In the genomic region with DNA sequence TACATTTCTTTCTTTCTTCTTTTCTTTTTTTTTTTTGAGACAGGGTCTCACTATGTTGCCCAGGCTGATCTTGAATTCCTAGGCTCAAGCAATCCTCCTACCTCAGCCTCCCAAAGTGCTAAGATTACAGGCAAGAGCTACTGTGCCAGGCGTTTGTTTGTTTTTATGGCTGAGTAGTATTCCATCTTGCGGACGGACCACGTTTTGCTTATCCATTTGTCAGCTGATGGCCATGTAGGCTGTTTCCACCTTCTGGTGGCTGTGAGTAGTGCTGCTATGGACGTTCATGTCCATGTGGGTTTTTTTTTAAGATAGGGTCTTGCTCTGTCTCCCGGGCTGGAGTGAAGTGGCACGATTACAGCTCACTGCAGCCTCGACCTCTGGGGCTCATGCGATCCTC, we compare ENCODE assay signal across 11 cellular contexts. TPM values are rescaled to one million over a fixed set of nuclear protein-coding genes. Genes with fewer than 3 reads are reported as not detected.
DNase-seq lines count a peak whose midpoint lies in the region; ATAC-seq and TF ChIP-seq lines count a peak whose summit lies in the region.
"Had no signal": no experiment of that assay in that cellular context is flagged by ENCODE, and none has a peak within 500 bp of the region (broad histone marks: within the 10 kb centered on the region; RNA-seq: fewer than 3 reads in every experiment).

No MANE protein-coding gene starts in this region.

- POLR2A ChIA-PET in AG04449 (lab: Yijun Ruan, JAX): interaction anchor here (0.8 to 2.0 kb wide), 4 partner anchors 10 to 14 kb away, joined by 3 to 7 read pairs (median 4); a partner anchor contains a TSS

- intact Hi-C loops in tibial artery (cut with DNase I; ENCODE audit: low total_unique reads): no loop called here

- H3K27me3 ChIP-seq in tibial artery: no peaks in the 10 kb centered on the region

- H3K4me3 ChIP-seq in AG04449 (ENCODE audit: low read depth, low read length) (no peak overlapping the region), fibroblast of the aortic adventitia (ENCODE audit: low read depth, low read length) (no peak overlapping the region), tibial artery (no peak overlapping the region)
- H3K4me3 ChIP-seq: HAP-1 had no signal

- H3K36me3 ChIP-seq in tibial artery: peaks cover 16 to 32% (median 20%) of the 10 kb centered on the region in 3 donors

- DNase-seq in AG04449 (ENCODE audit: low read depth, low spot score) (no peak), fibroblast of the aortic adventitia (ENCODE audit: low read depth) (no peak), NCI-H146 treated with DMSO at 0.1 percent for 48 hours (lab: John Stamatoyannopoulos, UW; ENCODE audit: unreplicated experiment) (no peak), tibial artery (no peak), AG08395 (ENCODE audit: low spot score) (no peak)
- DNase-seq in stimulated activated CD4-positive, alpha-beta T cell treated with anti-CD3 and anti-CD28 coated beads, Interleukin-4, amount 100 ng/mL, for 24 hours: no peak
- DNase-seq: effector CD4-positive, alpha-beta T cell; left ventricle myocardium inferior had no signal

- CTCF ChIA-PET in AG04449 (lab: Yijun Ruan, JAX): interaction anchor here (0.7 to 1.2 kb wide), 3 partner anchors 18 to 197 kb away, joined by 3 read pairs; no protein-coding TSS in a partner anchor

- TF ChIP-seq CTCF in AG04449 (IDR thresholded peaks at IDR 0.05; ENCODE audit: insufficient read depth, low read length, missing control alignments): peak; percentile 18
- peak; percentile 49; the same call in 2 of the 3 replicates for TF ChIP-seq CTCF in GM12872 (IDR thresholded peaks at IDR 0.05; ENCODE audit: insufficient read depth, low read depth, low read length)
- TF ChIP-seq CTCF in fibroblast of the aortic adventitia (IDR thresholded peaks at IDR 0.05; ENCODE audit: insufficient read depth, low read length): peak; percentile 34
- TF ChIP-seq CTCF in tibial artery (IDR thresholded peaks at IDR 0.05): no peak

- peak; percentile 42; the same call in 2 of the 3 replicates for ATAC-seq in SK-N-SH treated with all-trans-retinoic acid at 6 μM for 48 hours

- no peak overlapping the region for H3K27ac ChIP-seq in tibial artery
- H3K27ac ChIP-seq: left ventricle myocardium inferior had no signal

- H3K9me3 ChIP-seq in tibial artery: no peaks in the 10 kb centered on the region
- H3K9me3 ChIP-seq: HAP-1, left ventricle myocardium inferior had no signal

- H3K4me1 ChIP-seq in tibial artery: no peaks in the 10 kb centered on the region
- H3K4me1 ChIP-seq: HAP-1 had no signal

TF ChIP-seq in SK-N-SH treated with all-trans-retinoic acid at 6 μM for 48 hours, 23 proteins besides CTCF, POLR2A, EP300 and RAD21:
- TF ChIP-seq, protein P1, sequence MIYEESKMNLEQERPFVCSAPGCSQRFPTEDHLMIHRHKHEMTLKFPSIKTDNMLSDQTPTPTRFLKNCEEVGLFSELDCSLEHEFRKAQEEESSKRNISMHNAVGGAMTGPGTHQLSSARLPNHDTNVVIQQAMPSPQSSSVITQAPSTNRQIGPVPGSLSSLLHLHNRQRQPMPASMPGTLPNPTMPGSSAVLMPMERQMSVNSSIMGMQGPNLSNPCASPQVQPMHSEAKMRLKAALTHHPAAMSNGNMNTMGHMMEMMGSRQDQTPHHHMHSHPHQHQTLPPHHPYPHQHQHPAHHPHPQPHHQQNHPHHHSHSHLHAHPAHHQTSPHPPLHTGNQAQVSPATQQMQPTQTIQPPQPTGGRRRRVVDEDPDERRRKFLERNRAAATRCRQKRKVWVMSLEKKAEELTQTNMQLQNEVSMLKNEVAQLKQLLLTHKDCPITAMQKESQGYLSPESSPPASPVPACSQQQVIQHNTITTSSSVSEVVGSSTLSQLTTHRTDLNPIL (CRISPR knock-in tag; IDR thresholded peaks at IDR 0.05; ENCODE audit: low read depth): no peak
- TF ChIP-seq ARNTL (CRISPR knock-in tag; IDR thresholded peaks at IDR 0.05; ENCODE audit: borderline replicate concordance, low read depth): no peak
- TF ChIP-seq ISL1 (CRISPR knock-in tag; IDR thresholded peaks at IDR 0.05): no peak
- TF ChIP-seq ZFP30 (CRISPR knock-in tag; IDR thresholded peaks at IDR 0.05): no peak
- TF ChIP-seq TCF4 (CRISPR knock-in tag; IDR thresholded peaks at IDR 0.05; ENCODE audit: borderline replicate concordance): no peak
- TF ChIP-seq ZNF70 (CRISPR knock-in tag; IDR thresholded peaks at IDR 0.05): no peak
- TF ChIP-seq, protein P2, sequence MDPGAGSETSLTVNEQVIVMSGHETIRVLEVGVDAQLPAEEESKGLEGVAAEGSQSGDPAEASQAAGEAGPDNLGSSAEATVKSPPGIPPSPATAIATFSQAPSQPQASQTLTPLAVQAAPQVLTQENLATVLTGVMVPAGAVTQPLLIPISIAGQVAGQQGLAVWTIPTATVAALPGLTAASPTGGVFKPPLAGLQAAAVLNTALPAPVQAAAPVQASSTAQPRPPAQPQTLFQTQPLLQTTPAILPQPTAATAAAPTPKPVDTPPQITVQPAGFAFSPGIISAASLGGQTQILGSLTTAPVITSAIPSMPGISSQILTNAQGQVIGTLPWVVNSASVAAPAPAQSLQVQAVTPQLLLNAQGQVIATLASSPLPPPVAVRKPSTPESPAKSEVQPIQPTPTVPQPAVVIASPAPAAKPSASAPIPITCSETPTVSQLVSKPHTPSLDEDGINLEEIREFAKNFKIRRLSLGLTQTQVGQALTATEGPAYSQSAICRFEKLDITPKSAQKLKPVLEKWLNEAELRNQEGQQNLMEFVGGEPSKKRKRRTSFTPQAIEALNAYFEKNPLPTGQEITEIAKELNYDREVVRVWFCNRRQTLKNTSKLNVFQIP (CRISPR knock-in tag; IDR thresholded peaks at IDR 0.05; ENCODE audit: borderline replicate concordance, low read depth): no peak
- TF ChIP-seq RARB (CRISPR knock-in tag; IDR thresholded peaks at IDR 0.05): no peak
- no peak for TF ChIP-seq SNAI2 (CRISPR knock-in tag; IDR thresholded peaks at IDR 0.05)
- no peak for TF ChIP-seq ZC3H10 (CRISPR knock-in tag; IDR thresholded peaks at IDR 0.05)
- TF ChIP-seq, protein P3, sequence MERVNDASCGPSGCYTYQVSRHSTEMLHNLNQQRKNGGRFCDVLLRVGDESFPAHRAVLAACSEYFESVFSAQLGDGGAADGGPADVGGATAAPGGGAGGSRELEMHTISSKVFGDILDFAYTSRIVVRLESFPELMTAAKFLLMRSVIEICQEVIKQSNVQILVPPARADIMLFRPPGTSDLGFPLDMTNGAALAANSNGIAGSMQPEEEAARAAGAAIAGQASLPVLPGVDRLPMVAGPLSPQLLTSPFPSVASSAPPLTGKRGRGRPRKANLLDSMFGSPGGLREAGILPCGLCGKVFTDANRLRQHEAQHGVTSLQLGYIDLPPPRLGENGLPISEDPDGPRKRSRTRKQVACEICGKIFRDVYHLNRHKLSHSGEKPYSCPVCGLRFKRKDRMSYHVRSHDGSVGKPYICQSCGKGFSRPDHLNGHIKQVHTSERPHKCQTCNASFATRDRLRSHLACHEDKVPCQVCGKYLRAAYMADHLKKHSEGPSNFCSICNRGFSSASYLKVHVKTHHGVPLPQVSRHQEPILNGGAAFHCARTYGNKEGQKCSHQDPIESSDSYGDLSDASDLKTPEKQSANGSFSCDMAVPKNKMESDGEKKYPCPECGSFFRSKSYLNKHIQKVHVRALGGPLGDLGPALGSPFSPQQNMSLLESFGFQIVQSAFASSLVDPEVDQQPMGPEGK (CRISPR knock-in tag; IDR thresholded peaks at IDR 0.05; ENCODE audit: borderline replicate concordance): no peak
- TF ChIP-seq, protein P4, sequence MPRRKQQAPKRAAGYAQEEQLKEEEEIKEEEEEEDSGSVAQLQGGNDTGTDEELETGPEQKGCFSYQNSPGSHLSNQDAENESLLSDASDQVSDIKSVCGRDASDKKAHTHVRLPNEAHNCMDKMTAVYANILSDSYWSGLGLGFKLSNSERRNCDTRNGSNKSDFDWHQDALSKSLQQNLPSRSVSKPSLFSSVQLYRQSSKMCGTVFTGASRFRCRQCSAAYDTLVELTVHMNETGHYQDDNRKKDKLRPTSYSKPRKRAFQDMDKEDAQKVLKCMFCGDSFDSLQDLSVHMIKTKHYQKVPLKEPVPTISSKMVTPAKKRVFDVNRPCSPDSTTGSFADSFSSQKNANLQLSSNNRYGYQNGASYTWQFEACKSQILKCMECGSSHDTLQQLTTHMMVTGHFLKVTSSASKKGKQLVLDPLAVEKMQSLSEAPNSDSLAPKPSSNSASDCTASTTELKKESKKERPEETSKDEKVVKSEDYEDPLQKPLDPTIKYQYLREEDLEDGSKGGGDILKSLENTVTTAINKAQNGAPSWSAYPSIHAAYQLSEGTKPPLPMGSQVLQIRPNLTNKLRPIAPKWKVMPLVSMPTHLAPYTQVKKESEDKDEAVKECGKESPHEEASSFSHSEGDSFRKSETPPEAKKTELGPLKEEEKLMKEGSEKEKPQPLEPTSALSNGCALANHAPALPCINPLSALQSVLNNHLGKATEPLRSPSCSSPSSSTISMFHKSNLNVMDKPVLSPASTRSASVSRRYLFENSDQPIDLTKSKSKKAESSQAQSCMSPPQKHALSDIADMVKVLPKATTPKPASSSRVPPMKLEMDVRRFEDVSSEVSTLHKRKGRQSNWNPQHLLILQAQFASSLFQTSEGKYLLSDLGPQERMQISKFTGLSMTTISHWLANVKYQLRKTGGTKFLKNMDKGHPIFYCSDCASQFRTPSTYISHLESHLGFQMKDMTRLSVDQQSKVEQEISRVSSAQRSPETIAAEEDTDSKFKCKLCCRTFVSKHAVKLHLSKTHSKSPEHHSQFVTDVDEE (CRISPR knock-in tag; IDR thresholded peaks at IDR 0.05): no peak
- no peak for TF ChIP-seq OSR1 (CRISPR knock-in tag; IDR thresholded peaks at IDR 0.05)
- TF ChIP-seq CSDC2 (CRISPR knock-in tag; IDR thresholded peaks at IDR 0.05): no peak
- no peak for TF ChIP-seq ZNF8 (CRISPR knock-in tag; IDR thresholded peaks at IDR 0.05)
- no peak for TF ChIP-seq ZNF565 (CRISPR knock-in tag; conservative IDR thresholded peaks at IDR 0.05; ENCODE audit: low read depth)
- no peak for TF ChIP-seq ESRRG (CRISPR knock-in tag; IDR thresholded peaks at IDR 0.05)
- no peak for TF ChIP-seq TOX (CRISPR knock-in tag; IDR thresholded peaks at IDR 0.05; ENCODE audit: borderline replicate concordance)

RNA-seq across cellular contexts. Expression of a gene that starts 2.5 kb away (rescaled TPM):
- 0.99 and 1.3 TPM in 2 replicates for total RNA-seq in fibroblast of the aortic adventitia (ENCODE audit: low replicate concordance)

RNA-seq across cellular contexts. Expression of a gene that starts 9.6 kb away (rescaled TPM):
- total RNA-seq in fibroblast of the aortic adventitia (ENCODE audit: low replicate concordance): 58.5 and 138 TPM in 2 replicates

RNA-seq across cellular contexts. Expression of a gene that starts 9.8 kb away (rescaled TPM):
- 13.7 and 91.4 TPM in 2 replicates for total RNA-seq in fibroblast of the aortic adventitia (ENCODE audit: low replicate concordance)

RNA-seq across cellular contexts. Expression of a gene that starts 33.7 kb away (rescaled TPM):
- 151 and 188 TPM in 2 replicates for total RNA-seq in fibroblast of the aortic adventitia (ENCODE audit: low replicate concordance)

RNA-seq across cellular contexts. Expression of a gene that starts 47.2 kb away (rescaled TPM):
- 13.7 and 20.2 TPM in 2 replicates for total RNA-seq in fibroblast of the aortic adventitia (ENCODE audit: low replicate concordance)

Comparison
In these comparisons a context has a peak if more than half of its experiments do, and no peak if none do; other contexts are left out.
1. CTCF ChIP-seq: peak in AG04449 (single experiment), GM12872 (single experiment) and fibroblast of the aortic adventitia (single experiment); none in tibial artery (0 of 2).